8 cellular contexts compared by ENCODE assay signal in the genomic region with DNA sequence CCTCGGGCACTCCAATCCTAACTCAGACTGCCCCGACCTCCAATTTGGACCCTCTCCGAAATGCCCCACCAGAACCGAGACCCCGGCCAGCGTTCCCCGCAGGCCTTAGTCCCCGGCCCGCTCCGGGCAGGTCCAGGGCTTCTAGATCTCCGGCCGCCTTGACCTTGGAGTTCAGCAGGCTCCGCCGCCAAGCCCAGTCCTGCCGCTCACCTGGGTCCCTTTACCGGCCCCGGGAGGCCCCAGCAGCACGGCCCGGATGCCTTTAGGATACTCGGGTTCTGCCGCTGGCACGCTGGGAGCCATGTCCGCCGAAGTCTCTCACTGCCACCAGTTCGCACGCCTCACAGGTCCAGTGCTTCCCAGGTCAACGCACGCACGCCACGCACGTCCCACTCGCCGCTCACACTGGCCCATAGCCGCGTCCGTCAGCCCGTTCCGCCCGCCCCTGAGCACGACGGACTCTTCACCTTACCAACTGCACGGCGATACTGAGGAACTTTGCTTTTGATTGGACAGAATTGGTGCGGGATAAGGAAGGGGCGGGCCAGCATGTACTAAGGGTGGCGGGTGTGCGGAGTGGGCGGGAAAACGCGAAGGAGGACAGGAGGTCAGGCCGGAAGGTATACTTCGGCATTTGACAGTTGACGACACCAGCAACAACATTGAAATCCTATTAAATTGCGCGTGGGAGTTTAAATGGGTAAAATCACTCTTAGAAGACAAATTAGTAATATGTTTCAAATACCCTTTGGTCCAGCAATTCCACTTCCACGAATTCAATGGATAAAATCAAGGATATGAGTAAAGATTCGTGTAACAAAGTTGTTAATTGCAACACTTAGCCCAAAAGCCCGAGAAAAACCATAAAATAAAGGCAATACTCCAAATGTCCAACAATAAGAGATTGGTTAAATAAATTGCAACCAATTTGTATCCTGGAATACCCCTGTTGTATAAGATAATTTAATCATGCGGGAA. TPM values are rescaled to one million over a fixed set of nuclear protein-coding genes. Genes with fewer than 3 reads are reported as not detected.
DNase-seq lines count a peak whose midpoint lies in the region; ATAC-seq, FAIRE-seq and TF ChIP-seq lines count a peak whose summit lies in the region.

A gene (minus strand): TSS at position 358 of the 978 bp plus-strand sequence. CDS start 55 bp downstream, at position 303.

- no peaks in the 10 kb centered on the region for H4K20me1 ChIP-seq in OCI-LY1 (ENCODE audit: insufficient read depth, low read length)

- peak within 1 kb of the TSS; percentile 73 for H3K4me2 ChIP-seq in OCI-LY1 (ENCODE audit: low read length)

- H2AFZ ChIP-seq in OCI-LY1 (ENCODE audit: low read length), result no peak within 1 kb of the TSS

- H3K9me3 ChIP-seq in HUES64 (ENCODE audit: insufficient read depth, low read depth, low read length), result no peaks in the 10 kb centered on the region
- no peaks in the 10 kb centered on the region for H3K9me3 ChIP-seq in OCI-LY1 (ENCODE audit: low read length)
- peaks cover 3% of the 10 kb centered on the region for H3K9me3 ChIP-seq in mesodermal cell (ENCODE audit: control insufficient read depth, low read length)

- peaks cover 29% of the 10 kb centered on the region for H3K36me3 Mint-ChIP-seq in Calu3 (ENCODE audit: insufficient read depth, unreplicated experiment)

- H3K27ac ChIP-seq in HUES64 (ENCODE audit: low read depth, low read length) (no peak within 1 kb of the TSS), OCI-LY1 (ENCODE audit: low read depth, low read length, poor library complexity, severe bottlenecking) (peak within 1 kb of the TSS; percentile 23), mesodermal cell (ENCODE audit: low read depth, low read length, severe bottlenecking) (peak within 1 kb of the TSS; percentile 53)

- H3K9ac ChIP-seq in HUES64 (ENCODE audit: low read depth, low read length), result peak within 1 kb of the TSS; percentile 68
- H3K9ac ChIP-seq in OCI-LY1 (ENCODE audit: low read length), result peak within 1 kb of the TSS; percentile 89

- no peak for TF ChIP-seq CTCF in Calu3 (IDR thresholded peaks at IDR 0.05; ENCODE audit: unreplicated experiment)
- no peak for TF ChIP-seq CTCF in OCI-LY1 (IDR thresholded peaks at IDR 0.05; ENCODE audit: low read length)

- ATAC-seq in GM21447 (IDR thresholded peaks at IDR 0.05; ENCODE audit: unreplicated experiment), result peak; percentile 98

- H3K27me3 Mint-ChIP-seq in Calu3 (ENCODE audit: unreplicated experiment), result no peaks in the 10 kb centered on the region

- WGBS in HUES64, result 7% methylated on average over 55 of the region's 59 CpGs
- 3 to 5% methylated on average over 38 to 45 of the region's 59 CpGs for WGBS in mesodermal cell (ENCODE audit: insufficient coverage in 2 of 2), 2 experiments

- H3K9me3 Mint-ChIP-seq in Calu3 (ENCODE audit: low read depth, unreplicated experiment), result no peaks in the 10 kb centered on the region

- peak within 1 kb of the TSS; percentile 54 for H3K27ac Mint-ChIP-seq in Calu3 (ENCODE audit: unreplicated experiment)

- FAIRE-seq in endometrium (lab: Jason Lieb, UNC), result peak; percentile 92

- H3K27me3 ChIP-seq in HUES64 (ENCODE audit: insufficient read depth, low read length) (no peaks in the 10 kb centered on the region), OCI-LY1 (ENCODE audit: insufficient read depth, low read length) (no peaks in the 10 kb centered on the region)

- intact Hi-C loops in Calu3 (cut with micrococcal nuclease; ENCODE audit: unreplicated experiment), result no loop called here

- peaks cover 46% of the 10 kb centered on the region for H3K79me2 ChIP-seq in OCI-LY1 (ENCODE audit: insufficient read depth, low read length)

- H3K4me1 ChIP-seq in HUES64 (ENCODE audit: insufficient read depth, low read length), result peaks cover 4% of the 10 kb centered on the region; the same call in 1 of the 2 replicates
- H3K4me1 ChIP-seq in OCI-LY1 (ENCODE audit: insufficient read depth, low read length, severe bottlenecking), result peaks cover 50% of the 10 kb centered on the region
- peaks cover 6% of the 10 kb centered on the region for H3K4me1 ChIP-seq in mesodermal cell (ENCODE audit: control insufficient read depth, insufficient read depth, low read length, poor library complexity, severe bottlenecking)

- DNase-seq in Calu3, result peak; percentile 96
- DNase-seq in activated CD8-positive, alpha-beta memory T cell treated with anti-CD3 and anti-CD28 coated beads, Interleukin-2, amount 50 U/mL, for 4 hours, result peak; percentile 84
- DNase-seq in stimulated activated CD8-positive, alpha-beta memory T cell treated with anti-CD3 and anti-CD28 coated beads, Interleukin-15, amount 100 ng/mL, for 4 hours (ENCODE audit: low read depth in 2 of 2), result peak; percentile 80 to 83

- no peaks in the 10 kb centered on the region for H3F3A ChIP-seq in OCI-LY1 (ENCODE audit: insufficient read depth, low read length)

- peak within 1 kb of the TSS; percentile 71 for H3K4me3 ChIP-seq in HUES64 (ENCODE audit: low read length)
- H3K4me3 ChIP-seq in OCI-LY1 (ENCODE audit: low read depth, low read length, poor library complexity, severe bottlenecking), result peak within 1 kb of the TSS; percentile 85
- H3K4me3 ChIP-seq in mesodermal cell (ENCODE audit: extremely low read depth, insufficient read depth, low read length, poor library complexity, severe bottlenecking), result peak within 1 kb of the TSS; percentile 77

- H3K36me3 ChIP-seq in HUES64 (ENCODE audit: insufficient read depth, low read length) (peaks cover 15% of the 10 kb centered on the region), OCI-LY1 (ENCODE audit: insufficient read depth, low read length) (peaks cover 27% of the 10 kb centered on the region; the same call in 1 of the 2 replicates), mesodermal cell (ENCODE audit: control insufficient read depth, insufficient read depth, low read length) (peaks cover 22% of the 10 kb centered on the region)

- CTCF ChIA-PET in Calu3 (lab: Charles Lee), result interaction anchor here (1.2 kb wide), 1 partner anchor 85 kb away, joined by 3 read pairs; no protein-coding TSS in a partner anchor

- peak within 1 kb of the TSS; percentile 88 for H3K4me3 Mint-ChIP-seq in Calu3 (ENCODE audit: low read depth, unreplicated experiment)

- peaks cover 19% of the 10 kb centered on the region for H3K4me1 Mint-ChIP-seq in Calu3 (ENCODE audit: low read depth, unreplicated experiment)

- BruUV-seq in Calu3 (replicated peaks; lab: Mats Ljungman, UMichigan), result no TSS peak

- no peaks in the 10 kb centered on the region for H3K9me2 ChIP-seq in OCI-LY1 (ENCODE audit: low read depth, low read length)

RNA-seq across cellular contexts. Expression of the gene that starts here (rescaled TPM):
- 226 and 233 TPM in 2 replicates for total RNA-seq in Calu3 (2022)
- polyA plus RNA-seq in HUES64 (2013, experiment 1 of 2), result 101 TPM
- polyA plus RNA-seq in HUES64 (2013, experiment 2 of 2), result 94.8 TPM
- polyA plus RNA-seq in mesodermal cell (2013, experiment 1 of 2), result 79.2 TPM
- 68.7 TPM for polyA plus RNA-seq in mesodermal cell (2013, experiment 2 of 2)
